In genomic region chr4:6090936-6091335, GRCh38 we compare ENCODE assay signal across 18 cellular contexts.
A peak's percentile ranks its signal among the peaks of the same experiment; 100 is the strongest.
DNase-seq lines count a peak whose midpoint lies in the region; ATAC-seq, FAIRE-seq and TF ChIP-seq lines count a peak whose summit lies in the region.
"Had no signal": no experiment of that assay in that cellular context is flagged by ENCODE, and none has a peak within 500 bp of the region (broad histone marks: within the 10 kb centered on the region; RNA-seq: fewer than 3 reads in every experiment).

No MANE protein-coding gene starts in this region.

- H3K9me3 ChIP-seq in CD4-positive, CD25-positive, alpha-beta regulatory T cell (ENCODE audit: control insufficient read depth in 2 of 2, low read length in 2 of 2) = no peaks in the 10 kb centered on the region
- no peaks in the 10 kb centered on the region for H3K9me3 ChIP-seq in K562 (replicated peaks; ENCODE audit: control insufficient read depth, insufficient read depth, low read depth, low read length)
- no peaks in the 10 kb centered on the region for H3K9me3 ChIP-seq in endodermal cell (ENCODE audit: control insufficient read depth, low read length)
- no peaks in the 10 kb centered on the region for H3K9me3 ChIP-seq in right cardiac atrium (ENCODE audit: control insufficient read depth, low read length)
- no peaks in the 10 kb centered on the region for H3K9me3 ChIP-seq in left ventricle myocardium inferior (replicated peaks)
- H3K9me3 ChIP-seq: Caco-2, HAP-1 had no signal

- H3K9ac ChIP-seq in K562 (ENCODE audit: insufficient read depth in 1 of 2, low read depth in 2 of 2, low read length in 2 of 2) (no peak overlapping the region), endodermal cell (ENCODE audit: extremely low read depth, low read length, poor library complexity, severe bottlenecking) (no peak overlapping the region)

- H3K79me2 ChIP-seq in K562 (ENCODE audit: control insufficient read depth, insufficient read depth, low read length) = no peaks in the 10 kb centered on the region

- in situ Hi-C loops in K562 (cut with MboI) = no loop called here

- CTCF ChIA-PET in K562 (lab: Yijun Ruan, JAX; ENCODE audit: low intra/inter-chr PET ratio) = no interaction called here

- WGBS in K562 (ENCODE audit: insufficient coverage, low coverage, missing lambda C conversion rate) = 0% methylated on average over 4 of the region's 4 CpGs
- 60 to 94% methylated on average over 1 to 4 of the region's 4 CpGs for WGBS in endodermal cell (ENCODE audit: insufficient coverage in 1 of 2, insufficient read length in 1 of 2), 2 experiments
- WGBS in right cardiac atrium = 72% methylated on average over 4 of the region's 4 CpGs

- TF ChIP-seq RAD21 in K562 (CRISPR knock-in tag; conservative IDR thresholded peaks at IDR 0.05 in 1 of 2, IDR thresholded peaks at IDR 0.05 in 1 of 2) = no peak

- DNase-seq in CD4-positive, CD25-positive, alpha-beta regulatory T cell = no peak
- DNase-seq in K562 (ENCODE audit: extremely low read depth in 1 of 4, low spot score in 3 of 4) = no peak
- DNase-seq in endodermal cell = peak; percentile 4
- peak; percentile 56 for DNase-seq in putamen (ENCODE audit: low spot score)
- no peak for DNase-seq in right cardiac atrium
- no peak for DNase-seq in left ventricle myocardium inferior
- DNase-seq: C1 segment of cervical spinal cord; Caco-2; CD8-positive, alpha-beta T cell; DMS153; DND-41; GOT3 had no signal

- no peaks in the 10 kb centered on the region for H3K27me3 ChIP-seq in CD4-positive, CD25-positive, alpha-beta regulatory T cell (ENCODE audit: control insufficient read depth, insufficient read depth, low read length)
- H3K27me3 ChIP-seq in K562 (ENCODE audit: control insufficient read depth in 2 of 2, insufficient read depth in 2 of 2, low read length in 2 of 2) (peaks cover 0 to under 1% of the 10 kb centered on the region in 2 experiments; a peak in 1 of 5 replicates), endodermal cell (ENCODE audit: control insufficient read depth, insufficient read depth, low read length, poor library complexity, severe bottlenecking) (no peaks in the 10 kb centered on the region), right cardiac atrium (ENCODE audit: control insufficient read depth, insufficient read depth) (no peaks in the 10 kb centered on the region), left ventricle myocardium inferior (ENCODE audit: low read depth) (peaks cover 83% of the 10 kb centered on the region)

- no peak for FAIRE-seq in K562 (lab: Jason Lieb, UNC)
- FAIRE-seq: G401.6, GM12878, GM19239, H54 had no signal

- intact Hi-C loops in K562 (cut with micrococcal nuclease) (no loop called here), right cardiac atrium (cut with DNase I) (no loop called here), left ventricle myocardium inferior (cut with micrococcal nuclease) (no loop called here)

- H3K4me3 Mint-ChIP-seq in CD4-positive, CD25-positive, alpha-beta regulatory T cell = peak overlapping the region in 1 of 4 donors; percentile 23
- no peak overlapping the region for H3K4me3 Mint-ChIP-seq in endodermal cell
- H3K4me3 Mint-ChIP-seq: CD8-positive, alpha-beta T cell had no signal

- no peak for TF ChIP-seq EP300 in K562 (IDR thresholded peaks at IDR 0.05; ENCODE audit: low read length)

- no peaks in the 10 kb centered on the region for H3K36me3 ChIP-seq in CD4-positive, CD25-positive, alpha-beta regulatory T cell (ENCODE audit: control insufficient read depth, insufficient read depth, low read length)
- H3K36me3 ChIP-seq in K562 (ENCODE audit: control insufficient read depth, insufficient read depth, low read length) (no peaks in the 10 kb centered on the region), endodermal cell (ENCODE audit: control insufficient read depth, insufficient read depth, low read length) (no peaks in the 10 kb centered on the region), left ventricle myocardium inferior (no peaks in the 10 kb centered on the region)
- H3K36me3 ChIP-seq: HAP-1 had no signal

- peaks cover 7% of the 10 kb centered on the region for H3K4me1 ChIP-seq in CD4-positive, CD25-positive, alpha-beta regulatory T cell (ENCODE audit: control insufficient read depth, insufficient read depth, low read length, poor library complexity, severe bottlenecking)
- H3K4me1 ChIP-seq in K562 (replicated peaks in 1 of 2; ENCODE audit: control insufficient read depth in 2 of 2, insufficient read depth in 2 of 2, low read length in 2 of 2) (no peaks in the 10 kb centered on the region), endodermal cell (ENCODE audit: control insufficient read depth, insufficient read depth, low read length) (no peaks in the 10 kb centered on the region), right cardiac atrium (ENCODE audit: control insufficient read depth, insufficient read depth, low read length) (no peaks in the 10 kb centered on the region), left ventricle myocardium inferior (no peaks in the 10 kb centered on the region)
- H3K4me1 ChIP-seq: Caco-2, HAP-1 had no signal

- no peaks in the 10 kb centered on the region; the same call in 1 of the 2 replicates for H4K20me1 ChIP-seq in K562 (replicated peaks; ENCODE audit: control insufficient read depth, insufficient read depth, low read length)

- TF ChIP-seq CTCF in K562 (IDR thresholded peaks at IDR 0.05 in 2 of 3, conservative IDR thresholded peaks at IDR 0.05 in 1 of 3; ENCODE audit: insufficient read depth in 2 of 3, low read depth in 1 of 3, low read length in 3 of 3) (no peak), endodermal cell (conservative IDR thresholded peaks at IDR 0.05) (no peak), left ventricle myocardium inferior (IDR thresholded peaks at IDR 0.05; ENCODE audit: borderline replicate concordance) (no peak)

- no peaks in the 10 kb centered on the region for H3K9me1 ChIP-seq in K562 (ENCODE audit: control insufficient read depth, insufficient read depth, low read length)

- POLR2A ChIA-PET in K562 (lab: Yijun Ruan, JAX) = no interaction called here

- H3K4me1 Mint-ChIP-seq in CD4-positive, CD25-positive, alpha-beta regulatory T cell = peaks cover 1 to 22% (median 12%) of the 10 kb centered on the region in 4 donors
- H3K4me1 Mint-ChIP-seq in endodermal cell = no peaks in the 10 kb centered on the region

- no peak overlapping the region for H2AFZ ChIP-seq in K562 (ENCODE audit: low read depth, low read length)

- H3K4me2 ChIP-seq in K562 (ENCODE audit: insufficient read depth, low read length) = no peak overlapping the region

- H3K36me3 Mint-ChIP-seq in CD4-positive, CD25-positive, alpha-beta regulatory T cell = peaks cover 3% of the 10 kb centered on the region
- H3K36me3 Mint-ChIP-seq in endodermal cell (ENCODE audit: low read depth) = no peaks in the 10 kb centered on the region
- H3K36me3 Mint-ChIP-seq: CD8-positive, alpha-beta T cell had no signal

- ATAC-seq in CD4-positive, CD25-positive, alpha-beta regulatory T cell (ENCODE audit: low read depth in 2 of 2) = no peak
- ATAC-seq in K562 = no peak
- ATAC-seq in HG03095 (IDR thresholded peaks at IDR 0.05; ENCODE audit: unreplicated experiment) = no peak
- ATAC-seq in right cardiac atrium = no peak
- ATAC-seq: CD8-positive, alpha-beta T cell; GM12878 had no signal

- no peak for TF ChIP-seq POLR2A in K562 (conservative IDR thresholded peaks at IDR 0.05)

- no peaks in the 10 kb centered on the region for H3K27me3 Mint-ChIP-seq in CD4-positive, CD25-positive, alpha-beta regulatory T cell
- peaks cover 2% of the 10 kb centered on the region for H3K27me3 Mint-ChIP-seq in endodermal cell (ENCODE audit: insufficient read depth)

- H3K27ac Mint-ChIP-seq in CD4-positive, CD25-positive, alpha-beta regulatory T cell = peak overlapping the region in 2 of 3 donors; percentile 27 to 34
- no peak overlapping the region for H3K27ac Mint-ChIP-seq in endodermal cell
- H3K27ac Mint-ChIP-seq: CD8-positive, alpha-beta T cell had no signal

- no peak overlapping the region for H3K4me3 ChIP-seq in CD4-positive, CD25-positive, alpha-beta regulatory T cell (ENCODE audit: low read depth, low read length)
- H3K4me3 ChIP-seq in K562 = no peak overlapping the region
- no peak overlapping the region for H3K4me3 ChIP-seq in endodermal cell (ENCODE audit: low read length)
- no peak overlapping the region for H3K4me3 ChIP-seq in right cardiac atrium (ENCODE audit: low read length)
- no peak overlapping the region for H3K4me3 ChIP-seq in left ventricle myocardium inferior
- H3K4me3 ChIP-seq: GM12878, HAP-1 had no signal

- H3K27ac ChIP-seq in CD4-positive, CD25-positive, alpha-beta regulatory T cell (ENCODE audit: insufficient read depth, low read length, poor library complexity, severe bottlenecking) = no peak overlapping the region
- H3K27ac ChIP-seq in K562 (ENCODE audit: extremely low read depth, low read depth, low read length) = no peak overlapping the region
- no peak overlapping the region for H3K27ac ChIP-seq in endodermal cell (ENCODE audit: low read depth, low read length)
- H3K27ac ChIP-seq in right cardiac atrium (ENCODE audit: low read length) = no peak overlapping the region
- H3K27ac ChIP-seq in left ventricle myocardium inferior (replicated peaks) = no peak overlapping the region

- no TSS peak for BruUV-seq in K562 (replicated peaks; lab: Mats Ljungman, UMichigan)

- H3K9me3 Mint-ChIP-seq in CD4-positive, CD25-positive, alpha-beta regulatory T cell = peaks cover 0 to 3% (median 0%) of the 10 kb centered on the region in 7 donors
- H3K9me3 Mint-ChIP-seq in endodermal cell = no peaks in the 10 kb centered on the region
- H3K9me3 Mint-ChIP-seq: CD8-positive, alpha-beta T cell had no signal

TF ChIP-seq in K562, 482 proteins besides CTCF, POLR2A, EP300 and RAD21:
- no peak for TF ChIP-seq RBM14 (IDR thresholded peaks at IDR 0.05; ENCODE audit: borderline replicate concordance, insufficient read depth, low read depth, low read length)
- TF ChIP-seq POLR2G (IDR thresholded peaks at IDR 0.05; ENCODE audit: low read depth, low read length) = no peak
- no peak for TF ChIP-seq ELF4 (CRISPR knock-in tag; IDR thresholded peaks at IDR 0.05)
- peak; percentile 56 for TF ChIP-seq RFX1 (IDR thresholded peaks at IDR 0.05)
- no peak for TF ChIP-seq BRD4 (IDR thresholded peaks at IDR 0.05)

Comparison
In these comparisons a context has a peak if more than half of its experiments do, and no peak if none do; other contexts are left out.
1. DNase-seq: peak in endodermal cell (single experiment) and putamen (single experiment); none in CD4-positive, CD25-positive, alpha-beta regulatory T cell (0 of 3), K562 (0 of 4), right cardiac atrium (0 of 3) and left ventricle myocardium inferior (single experiment).